14 cellular contexts compared by ENCODE assay signal in genomic region chr6:149231786-149232185, GRCh38.
DNase-seq lines count a peak whose midpoint lies in the region; ATAC-seq and TF ChIP-seq lines count a peak whose summit lies in the region.
"Had no signal": no experiment of that assay in that cellular context is flagged by ENCODE, and none has a peak within 500 bp of the region (broad histone marks: within the 10 kb centered on the region; RNA-seq: fewer than 3 reads in every experiment).

No MANE protein-coding gene starts in this region.

- WGBS in hepatocyte (ENCODE audit: low lambda C conversion rate, missing lambda C conversion rate) = 58% methylated on average over 7 of the region's 7 CpGs

- H3K27ac ChIP-seq in hepatocyte = no peak overlapping the region
- H3K27ac ChIP-seq: pancreas, SJCRH30 had no signal

- no peaks in the 10 kb centered on the region for H3K79me2 ChIP-seq in hepatocyte

- H3K27me3 Mint-ChIP-seq in activated naive CD4-positive, alpha-beta T cell treated with anti-CD3 and anti-CD28 coated beads, Interleukin-2, amount 10 ng/mL, durations not matched to agents 7 days and 5 days = no peaks in the 10 kb centered on the region
- no peaks in the 10 kb centered on the region for H3K27me3 Mint-ChIP-seq in activated T-helper 1 cell treated with anti-CD3 and anti-CD28 coated beads, Interleukin-12 subunit alpha, Interleukin-12 subunit beta, Interleukin-2, Interleukin-4 antibody, amounts not matched to agents 30 ng/mL and 10 ng/mL and 1 ng/mL, durations not matched to agents 14 hours and 24 hours and 36 hours (ENCODE audit: insufficient read depth)
- no peaks in the 10 kb centered on the region for H3K27me3 Mint-ChIP-seq in stimulated activated memory B cell treated with anti-CD40 and anti-IgM and Interleukin-4, amounts not matched to agents 10 μg/mL and 1 μg/mL and 100 μg/mL, for 72 hours

- CTCF ChIA-PET in activated naive CD4-positive, alpha-beta T cell treated with anti-CD3 and anti-CD28 coated beads, Interleukin-2, amount 10 ng/mL, durations not matched to agents 7 days and 5 days (lab: Charles Lee) = interaction anchor here (0.7 to 1.1 kb wide), 2 partner anchors 48 to 253 kb away, joined by 3 read pairs; partner anchors contain the start of gene ZC3H12D

- H4K20me1 ChIP-seq in hepatocyte (ENCODE audit: insufficient read depth, poor library complexity, severe bottlenecking) = no peaks in the 10 kb centered on the region

- peak overlapping the region; percentile 55 for H3K4me3 Mint-ChIP-seq in activated naive CD4-positive, alpha-beta T cell treated with anti-CD3 and anti-CD28 coated beads, Interleukin-2, amount 10 ng/mL, durations not matched to agents 7 days and 5 days
- H3K4me3 Mint-ChIP-seq in activated T-helper 1 cell treated with anti-CD3 and anti-CD28 coated beads, Interleukin-12 subunit alpha, Interleukin-12 subunit beta, Interleukin-2, Interleukin-4 antibody, amounts not matched to agents 30 ng/mL and 10 ng/mL and 1 ng/mL, durations not matched to agents 14 hours and 24 hours and 36 hours = peak overlapping the region; percentile 46
- peak overlapping the region; percentile 18 for H3K4me3 Mint-ChIP-seq in stimulated activated memory B cell treated with anti-CD40 and anti-IgM and Interleukin-4, amounts not matched to agents 10 μg/mL and 1 μg/mL and 100 μg/mL, for 72 hours

- H3K4me3 ChIP-seq in hepatocyte = no peak overlapping the region
- H3K4me3 ChIP-seq: HAP-1, pancreas, SJCRH30 had no signal

- H3K4me2 ChIP-seq in hepatocyte = peak overlapping the region; percentile 25

- no peaks in the 10 kb centered on the region for H3K9me3 ChIP-seq in hepatocyte (ENCODE audit: low read depth)
- H3K9me3 ChIP-seq: BE2C, HAP-1, pancreas, SJCRH30 had no signal

- peak overlapping the region; percentile 84 for H3K27ac Mint-ChIP-seq in activated naive CD4-positive, alpha-beta T cell treated with anti-CD3 and anti-CD28 coated beads, Interleukin-2, amount 10 ng/mL, durations not matched to agents 7 days and 5 days
- peak overlapping the region; percentile 81 for H3K27ac Mint-ChIP-seq in activated T-helper 1 cell treated with anti-CD3 and anti-CD28 coated beads, Interleukin-12 subunit alpha, Interleukin-12 subunit beta, Interleukin-2, Interleukin-4 antibody, amounts not matched to agents 30 ng/mL and 10 ng/mL and 1 ng/mL, durations not matched to agents 14 hours and 24 hours and 36 hours
- H3K27ac Mint-ChIP-seq in stimulated activated memory B cell treated with anti-CD40 and anti-IgM and Interleukin-4, amounts not matched to agents 10 μg/mL and 1 μg/mL and 100 μg/mL, for 72 hours = peak overlapping the region; percentile 86

- H3K9me3 Mint-ChIP-seq in activated naive CD4-positive, alpha-beta T cell treated with anti-CD3 and anti-CD28 coated beads, Interleukin-2, amount 10 ng/mL, durations not matched to agents 7 days and 5 days = peaks cover 10% of the 10 kb centered on the region
- H3K9me3 Mint-ChIP-seq in activated T-helper 1 cell treated with anti-CD3 and anti-CD28 coated beads, Interleukin-12 subunit alpha, Interleukin-12 subunit beta, Interleukin-2, Interleukin-4 antibody, amounts not matched to agents 30 ng/mL and 10 ng/mL and 1 ng/mL, durations not matched to agents 14 hours and 24 hours and 36 hours = no peaks in the 10 kb centered on the region
- H3K9me3 Mint-ChIP-seq in stimulated activated memory B cell treated with anti-CD40 and anti-IgM and Interleukin-4, amounts not matched to agents 10 μg/mL and 1 μg/mL and 100 μg/mL, for 72 hours = peaks cover 3% of the 10 kb centered on the region

- no peaks in the 10 kb centered on the region for H3K9me2 ChIP-seq in hepatocyte (replicated peaks; ENCODE audit: insufficient read depth)

- H3K27me3 ChIP-seq in hepatocyte = no peaks in the 10 kb centered on the region
- H3K27me3 ChIP-seq: BE2C, pancreas, SJCRH30 had no signal

- H3K36me3 ChIP-seq in hepatocyte (replicated peaks; ENCODE audit: insufficient read depth, low read depth) = no peaks in the 10 kb centered on the region
- H3K36me3 ChIP-seq: BE2C, HAP-1, pancreas, SJCRH30 had no signal

- H3K4me1 Mint-ChIP-seq in activated naive CD4-positive, alpha-beta T cell treated with anti-CD3 and anti-CD28 coated beads, Interleukin-2, amount 10 ng/mL, durations not matched to agents 7 days and 5 days = peaks cover 64% of the 10 kb centered on the region
- H3K4me1 Mint-ChIP-seq in activated T-helper 1 cell treated with anti-CD3 and anti-CD28 coated beads, Interleukin-12 subunit alpha, Interleukin-12 subunit beta, Interleukin-2, Interleukin-4 antibody, amounts not matched to agents 30 ng/mL and 10 ng/mL and 1 ng/mL, durations not matched to agents 14 hours and 24 hours and 36 hours (ENCODE audit: low read depth) = peaks cover 73% of the 10 kb centered on the region
- peaks cover 73% of the 10 kb centered on the region for H3K4me1 Mint-ChIP-seq in stimulated activated memory B cell treated with anti-CD40 and anti-IgM and Interleukin-4, amounts not matched to agents 10 μg/mL and 1 μg/mL and 100 μg/mL, for 72 hours

- TF ChIP-seq CTCF in hepatocyte (IDR thresholded peaks at IDR 0.05; ENCODE audit: poor library complexity) = no peak

- H3K36me3 Mint-ChIP-seq in activated naive CD4-positive, alpha-beta T cell treated with anti-CD3 and anti-CD28 coated beads, Interleukin-2, amount 10 ng/mL, durations not matched to agents 7 days and 5 days = peaks cover 57% of the 10 kb centered on the region
- peaks cover 24% of the 10 kb centered on the region for H3K36me3 Mint-ChIP-seq in activated T-helper 1 cell treated with anti-CD3 and anti-CD28 coated beads, Interleukin-12 subunit alpha, Interleukin-12 subunit beta, Interleukin-2, Interleukin-4 antibody, amounts not matched to agents 30 ng/mL and 10 ng/mL and 1 ng/mL, durations not matched to agents 14 hours and 24 hours and 36 hours (ENCODE audit: low read depth)
- peaks cover 6% of the 10 kb centered on the region for H3K36me3 Mint-ChIP-seq in stimulated activated memory B cell treated with anti-CD40 and anti-IgM and Interleukin-4, amounts not matched to agents 10 μg/mL and 1 μg/mL and 100 μg/mL, for 72 hours

- H2AFZ ChIP-seq in hepatocyte = peak overlapping the region; percentile 21

- H3K4me1 ChIP-seq in hepatocyte (ENCODE audit: insufficient read depth) = peaks cover 14% of the 10 kb centered on the region

- intact Hi-C loops in activated T-helper 1 cell treated with anti-CD3 and anti-CD28 coated beads, Interleukin-12 subunit alpha, Interleukin-12 subunit beta, Interleukin-2, Interleukin-4 antibody, amounts not matched to agents 30 ng/mL and 10 ng/mL and 1 ng/mL, durations not matched to agents 14 hours and 24 hours and 36 hours (cut with micrococcal nuclease) = loop anchor here (5.0 kb wide), 2 partner anchors 161 to 771 kb away; no protein-coding TSS in a partner anchor

- ATAC-seq in stimulated activated memory B cell treated with anti-CD40 and anti-IgM and Interleukin-4, amounts not matched to agents 10 μg/mL and 1 μg/mL and 100 μg/mL, for 72 hours = no peak
- no peak for ATAC-seq in GM18517 (IDR thresholded peaks at IDR 0.05; ENCODE audit: unreplicated experiment)
- no peak for ATAC-seq in HG03135 (IDR thresholded peaks at IDR 0.05; ENCODE audit: unreplicated experiment)
- ATAC-seq: pancreas had no signal

- DNase-seq in activated naive CD4-positive, alpha-beta T cell treated with anti-CD3 and anti-CD28 coated beads, Interleukin-2, amount 10 ng/mL, durations not matched to agents 7 days and 5 days = no peak
- DNase-seq in activated naive CD4-positive, alpha-beta T cell treated with Interleukin-2 at 50 U/mL for 16 hours = no peak
- DNase-seq in activated T-helper 1 cell treated with anti-CD3 and anti-CD28 coated beads, Interleukin-12 subunit alpha, Interleukin-12 subunit beta, Interleukin-2, Interleukin-4 antibody, amounts not matched to agents 30 ng/mL and 10 ng/mL and 1 ng/mL, durations not matched to agents 14 hours and 24 hours and 36 hours (ENCODE audit: low spot score) = no peak
- no peak for DNase-seq in hepatocyte (ENCODE audit: low spot score)
- DNase-seq in DMS 273 (lab: John Stamatoyannopoulos, UW; ENCODE audit: unreplicated experiment) = no peak
- DNase-seq: BE2C; NCI-H446; pancreas; SJCRH30; stimulated activated CD4-positive, alpha-beta T cell treated with anti-CD3 and anti-CD28 coated beads, Interleukin-2, amount 100 ng/mL, for 48 hours had no signal
